15 cellular contexts compared by ENCODE assay signal in genomic region chr5:173513521-173513991, GRCh38.
DNase-seq lines count a peak whose midpoint lies in the region; ATAC-seq, FAIRE-seq and TF ChIP-seq lines count a peak whose summit lies in the region.
"Had no signal": no experiment of that assay in that cellular context is flagged by ENCODE, and none has a peak within 500 bp of the region (broad histone marks: within the 10 kb centered on the region; RNA-seq: fewer than 3 reads in every experiment).

No MANE protein-coding gene starts in this region.

- no TSS peak for BruUV-seq in mammary epithelial cell (replicated peaks; lab: Mats Ljungman, UMichigan)

- intact Hi-C loops in mammary epithelial cell (cut with micrococcal nuclease) = no loop called here
- intact Hi-C loops in aorta (cut with DNase I) = no loop called here

- H3K4me1 ChIP-seq in smooth muscle cell (ENCODE audit: low read depth) (peaks cover 10% of the 10 kb centered on the region), mammary epithelial cell (ENCODE audit: insufficient read depth, low read length) (no peaks in the 10 kb centered on the region), aorta (ENCODE audit: control insufficient read depth in 1 of 2, insufficient read depth in 2 of 2, low read length in 2 of 2) (no peaks in the 10 kb centered on the region)
- H3K4me1 ChIP-seq: sigmoid colon had no signal

- TF ChIP-seq CTCF in smooth muscle cell (IDR thresholded peaks at IDR 0.05; ENCODE audit: borderline replicate concordance, insufficient read depth, poor library complexity, severe bottlenecking) = no peak
- no peak for TF ChIP-seq CTCF in mammary epithelial cell (conservative IDR thresholded peaks at IDR 0.05 in 1 of 2, IDR thresholded peaks at IDR 0.05 in 1 of 2; ENCODE audit: extremely low read depth in 1 of 2, insufficient read depth in 1 of 2, low read depth in 1 of 2, low read length in 2 of 2)

- H3K79me2 ChIP-seq in smooth muscle cell (ENCODE audit: low read depth) = no peaks in the 10 kb centered on the region
- H3K79me2 ChIP-seq in mammary epithelial cell (ENCODE audit: insufficient read depth, low read length) = no peaks in the 10 kb centered on the region

- CTCF ChIA-PET in mammary epithelial cell (lab: Charles Lee; ENCODE audit: low non-redundant PET) = no interaction called here

- DNase-seq in GM03348 (ENCODE audit: low spot score) (peak; percentile 26), RCC 7860 (ENCODE audit: low spot score) (no peak), fibroblast of peridontal ligament (ENCODE audit: extremely low read depth) (peak; percentile 48), smooth muscle cell (lab: John Stamatoyannopoulos, UW; ENCODE audit: unreplicated experiment) (no peak), mammary epithelial cell (no peak), aorta (no peak)
- DNase-seq: activated CD4-positive, alpha-beta T cell treated with anti-CD3 and anti-CD28 coated beads for 36 hours; CD8-positive, alpha-beta memory T cell; NCI-H1048; NCI-H2171; SHP77 treated with DMSO at 0.1 percent for 48 hours; sigmoid colon; stimulated activated CD4-positive, alpha-beta T cell treated with anti-CD3 and anti-CD28 coated beads, Interleukin-4, amount 100 ng/mL, for 24 hours had no signal

- H4K20me1 ChIP-seq in smooth muscle cell (ENCODE audit: low read depth) (no peaks in the 10 kb centered on the region), mammary epithelial cell (ENCODE audit: insufficient read depth, low read length) (no peaks in the 10 kb centered on the region)

- ATAC-seq in GM21576 (IDR thresholded peaks at IDR 0.05; ENCODE audit: unreplicated experiment) = no peak
- ATAC-seq in aorta (ENCODE audit: low FRiP score) = no peak
- ATAC-seq: activated CD4-positive, alpha-beta T cell treated with anti-CD3 and anti-CD28 coated beads for 36 hours had no signal

- H3K4me3 ChIP-seq in smooth muscle cell (no peak overlapping the region), mammary epithelial cell (replicated peaks in 1 of 3; ENCODE audit: insufficient read depth in 1 of 3, low read depth in 2 of 3, low read length in 3 of 3) (no peak overlapping the region), aorta (ENCODE audit: low read length in 2 of 2) (no peak overlapping the region)
- H3K4me3 ChIP-seq: sigmoid colon had no signal

- peak; percentile 34 for FAIRE-seq in RCC 7860 (lab: Jason Lieb, UNC)
- FAIRE-seq: G401.6 had no signal

- H3K9ac ChIP-seq in smooth muscle cell (ENCODE audit: low read depth) (no peak overlapping the region), mammary epithelial cell (ENCODE audit: insufficient read depth, low read length) (no peak overlapping the region)

- H3K4me2 ChIP-seq in smooth muscle cell (no peak overlapping the region), mammary epithelial cell (ENCODE audit: insufficient read depth, low read depth, low read length) (no peak overlapping the region)

- peak overlapping the region; percentile 4 for H3K27ac ChIP-seq in smooth muscle cell (ENCODE audit: low read depth)
- no peak overlapping the region for H3K27ac ChIP-seq in mammary epithelial cell (ENCODE audit: insufficient read depth, low read depth, low read length)
- no peak overlapping the region for H3K27ac ChIP-seq in aorta (ENCODE audit: low read depth in 1 of 2, low read length in 2 of 2)
- H3K27ac ChIP-seq: sigmoid colon had no signal

- H3K36me3 ChIP-seq in smooth muscle cell (ENCODE audit: low read depth) (no peaks in the 10 kb centered on the region), mammary epithelial cell (ENCODE audit: insufficient read depth, low read length) (no peaks in the 10 kb centered on the region), aorta (ENCODE audit: control insufficient read depth in 1 of 2, insufficient read depth in 2 of 2, low read length in 1 of 2) (no peaks in the 10 kb centered on the region)
- H3K36me3 ChIP-seq: sigmoid colon had no signal

- H3F3A ChIP-seq in smooth muscle cell (ENCODE audit: low read depth) = no peaks in the 10 kb centered on the region

- in situ Hi-C loops in mammary epithelial cell (cut with MboI; ENCODE audit: low sequenced_read_pairs in 2 of 2) = no loop called here

- dilution Hi-C loops in mammary epithelial cell (cut with HindIII; ENCODE audit: low sequenced_read_pairs) = no loop called here

- H2AFZ ChIP-seq in smooth muscle cell (ENCODE audit: low read depth) (no peak overlapping the region), mammary epithelial cell (ENCODE audit: low read depth, low read length) (no peak overlapping the region)

- no peaks in the 10 kb centered on the region for H3K9me3 ChIP-seq in smooth muscle cell (replicated peaks; ENCODE audit: low read depth)
- H3K9me3 ChIP-seq in mammary epithelial cell (replicated peaks; ENCODE audit: insufficient read depth, low read length) = no peaks in the 10 kb centered on the region
- no peaks in the 10 kb centered on the region for H3K9me3 ChIP-seq in aorta (ENCODE audit: control insufficient read depth, low read length)

- H3K27me3 ChIP-seq in smooth muscle cell (ENCODE audit: low read depth) (no peaks in the 10 kb centered on the region), mammary epithelial cell (ENCODE audit: insufficient read depth, low read length) (no peaks in the 10 kb centered on the region), aorta (ENCODE audit: control insufficient read depth in 1 of 2, insufficient read depth in 2 of 2, low read length in 1 of 2) (no peaks in the 10 kb centered on the region)
- H3K27me3 ChIP-seq: sigmoid colon had no signal

Comparison
In these comparisons a context has a peak if more than half of its experiments do, and no peak if none do; other contexts are left out.
1. DNase-seq: peak in GM03348 (single experiment) and fibroblast of peridontal ligament (single experiment); none in RCC 7860 (single experiment), smooth muscle cell (single experiment), mammary epithelial cell (single experiment) and aorta (0 of 2).